ENCODE assay signal across 10 cellular contexts in genomic region chr16:2236362-2237075, GRCh38. TPM values are rescaled to one million over a fixed set of nuclear protein-coding genes. Genes with fewer than 3 reads are reported as not detected.
A peak's percentile ranks its signal among the peaks of the same experiment; 100 is the strongest.
DNase-seq lines count a peak whose midpoint lies in the region; ATAC-seq, FAIRE-seq and TF ChIP-seq lines count a peak whose summit lies in the region.
"Had no signal": no experiment of that assay in that cellular context is flagged by ENCODE, and none has a peak within 500 bp of the region (broad histone marks: within the 10 kb centered on the region; RNA-seq: fewer than 3 reads in every experiment).

A gene with protein sequence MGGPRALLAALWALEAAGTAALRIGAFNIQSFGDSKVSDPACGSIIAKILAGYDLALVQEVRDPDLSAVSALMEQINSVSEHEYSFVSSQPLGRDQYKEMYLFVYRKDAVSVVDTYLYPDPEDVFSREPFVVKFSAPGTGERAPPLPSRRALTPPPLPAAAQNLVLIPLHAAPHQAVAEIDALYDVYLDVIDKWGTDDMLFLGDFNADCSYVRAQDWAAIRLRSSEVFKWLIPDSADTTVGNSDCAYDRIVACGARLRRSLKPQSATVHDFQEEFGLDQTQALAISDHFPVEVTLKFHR (plus strand): TSS chr16:2236444. CDS start chr16:2236817, 373 bp downstream.

- no peak within 1 kb of the TSS for H3K4me2 ChIP-seq in Karpas-422 (ENCODE audit: low read depth, low read length, poor library complexity, severe bottlenecking)
- H3K4me2 ChIP-seq in endothelial cell of umbilical vein (ENCODE audit: insufficient read depth, low read length), result peak within 1 kb of the TSS; percentile 22
- H3K4me2 ChIP-seq in mesenchymal stem cell (ENCODE audit: low read length, poor library complexity, severe bottlenecking), result peak within 1 kb of the TSS; percentile 37

- H3K9me1 ChIP-seq in endothelial cell of umbilical vein (replicated peaks; ENCODE audit: control insufficient read depth, extremely low read depth, insufficient read depth, low read length), result no peaks in the 10 kb centered on the region

- H3K4me1 ChIP-seq in Karpas-422 (ENCODE audit: low read length) (no peaks in the 10 kb centered on the region), endothelial cell of umbilical vein (ENCODE audit: control insufficient read depth, extremely low read depth, insufficient read depth, low read length) (peaks cover 10% of the 10 kb centered on the region), mesenchymal stem cell (ENCODE audit: control insufficient read depth, insufficient read depth, low read depth, low read length) (peaks cover 20% of the 10 kb centered on the region)
- H3K4me1 ChIP-seq: HAP-1 had no signal

- H3K36me3 ChIP-seq in Karpas-422 (ENCODE audit: insufficient read depth, low read length) (no peaks in the 10 kb centered on the region; the same call in 1 of the 2 replicates), endothelial cell of umbilical vein (ENCODE audit: control insufficient read depth in 2 of 2, extremely low read depth in 1 of 2, insufficient read depth in 2 of 2, low read length in 2 of 2) (peaks cover 8 to 34% of the 10 kb centered on the region in 2 experiments), mesenchymal stem cell (ENCODE audit: control insufficient read depth in 1 of 2, insufficient read depth in 2 of 2, low read depth in 1 of 2, low read length in 2 of 2) (peaks cover 46 to 81% of the 10 kb centered on the region in 2 experiments)

- no peak for ATAC-seq in GM21528 (IDR thresholded peaks at IDR 0.05; ENCODE audit: low FRiP score, unreplicated experiment)
- no peak for ATAC-seq in HG02852 (IDR thresholded peaks at IDR 0.05; ENCODE audit: unreplicated experiment)

- H3K79me1 ChIP-seq in mesenchymal stem cell (replicated peaks; ENCODE audit: low read length, poor library complexity, severe bottlenecking), result peaks cover 10% of the 10 kb centered on the region

- peak within 1 kb of the TSS; percentile 9 for H2BK120ac ChIP-seq in mesenchymal stem cell (ENCODE audit: low read depth, low read length)

- intact Hi-C loops in endothelial cell of umbilical vein (cut with micrococcal nuclease), result no loop called here

- CTCF ChIA-PET in endothelial cell of umbilical vein (lab: Charles Lee), result interaction anchor here (0.9 to 2.4 kb wide), 2 partner anchors 15 to 265 kb away, joined by 3 to 11 read pairs; partner anchors contain the start of gene ECI1

- H3K4me3 ChIP-seq in AG09309 (ENCODE audit: control insufficient read depth, low read depth, low read length) (peak within 1 kb of the TSS; percentile 10), Karpas-422 (ENCODE audit: low read length) (no peak within 1 kb of the TSS), endothelial cell of umbilical vein (replicated peaks in 1 of 3; ENCODE audit: insufficient read depth in 1 of 3, low read depth in 1 of 3, low read length in 3 of 3) (peak within 1 kb of the TSS in 1 of 3 experiments; percentile 14), mesenchymal stem cell (ENCODE audit: insufficient read depth in 1 of 2, low read depth in 1 of 2, low read length in 2 of 2) (peak within 1 kb of the TSS; percentile 35 to 67)
- H3K4me3 ChIP-seq: HAP-1 had no signal

- no peaks in the 10 kb centered on the region for H3K9me2 ChIP-seq in Karpas-422 (replicated peaks; ENCODE audit: insufficient read depth, low read length)

- DNase-seq in AG09309 (ENCODE audit: low read depth) (no peak), Karpas-422 (peak; percentile 57), endothelial cell of umbilical vein (ENCODE audit: low read depth, low spot score) (peak; percentile 25), mesenchymal stem cell (peak; percentile 41), SIG-M5 treated with dmso at 0.1 percent for 504 hours (lab: John Stamatoyannopoulos, UW; ENCODE audit: unreplicated experiment) (no peak), NCI-H2029 (lab: John Stamatoyannopoulos, UW) (no peak)
- DNase-seq: SW 1271 had no signal

- H4K20me1 ChIP-seq in Karpas-422 (ENCODE audit: insufficient read depth, low read depth, low read length), result 0 out of 2 replicates have a peak, but pooled peaks cover 3% of the 10 kb centered on the region
- H4K20me1 ChIP-seq in endothelial cell of umbilical vein (replicated peaks; ENCODE audit: control insufficient read depth, extremely low read depth, insufficient read depth, low read length), result no peaks in the 10 kb centered on the region

- dilution Hi-C loops in endothelial cell of umbilical vein (cut with MboI; ENCODE audit: extremely low pct_ligation_motif_present, low sequenced_read_pairs), result no loop called here

- H3K14ac ChIP-seq in mesenchymal stem cell (ENCODE audit: low read length in 2 of 2), result peak within 1 kb of the TSS in 1 of 2 experiments; percentile 1

- H3K9me3 ChIP-seq in Karpas-422 (ENCODE audit: low read length), result no peaks in the 10 kb centered on the region
- H3K9me3 ChIP-seq in endothelial cell of umbilical vein (replicated peaks; ENCODE audit: control insufficient read depth, insufficient read depth, low read length), result no peaks in the 10 kb centered on the region
- no peaks in the 10 kb centered on the region for H3K9me3 ChIP-seq in mesenchymal stem cell (ENCODE audit: control insufficient read depth, low read length)
- H3K9me3 ChIP-seq: HAP-1 had no signal

- H3K27me3 ChIP-seq in Karpas-422 (ENCODE audit: low read length) (no peaks in the 10 kb centered on the region), endothelial cell of umbilical vein (ENCODE audit: control insufficient read depth in 2 of 2, insufficient read depth in 2 of 2, low read length in 2 of 2) (peaks cover 5 to 18% of the 10 kb centered on the region in 2 experiments), mesenchymal stem cell (ENCODE audit: control insufficient read depth in 1 of 2, insufficient read depth in 1 of 2, low read length in 2 of 2) (peaks cover 3 to 18% of the 10 kb centered on the region in 2 experiments)

- no peak for TF ChIP-seq CTCF in AG09309 (IDR thresholded peaks at IDR 0.05; ENCODE audit: control insufficient read depth, insufficient read depth, low read depth, low read length, missing control alignments)
- TF ChIP-seq CTCF in endothelial cell of umbilical vein (IDR thresholded peaks at IDR 0.05; ENCODE audit: extremely low read depth in 1 of 2, insufficient read depth in 1 of 2, low read depth in 1 of 2, low read length in 2 of 2), result no peak

- peak within 1 kb of the TSS; percentile 52 for H2BK15ac ChIP-seq in mesenchymal stem cell (ENCODE audit: low read depth, poor library complexity, severe bottlenecking)

- H3K9ac ChIP-seq in Karpas-422 (ENCODE audit: low read length) (no peak within 1 kb of the TSS), endothelial cell of umbilical vein (replicated peaks; ENCODE audit: extremely low read depth, insufficient read depth, low read length) (no peak within 1 kb of the TSS), mesenchymal stem cell (ENCODE audit: low read length) (peak within 1 kb of the TSS; percentile 43)

- H4K8ac ChIP-seq in mesenchymal stem cell (ENCODE audit: low read length), result peak within 1 kb of the TSS; percentile 38

- H2BK5ac ChIP-seq in mesenchymal stem cell (ENCODE audit: low read depth, low read length, poor library complexity, severe bottlenecking), result no peak within 1 kb of the TSS

- 9% methylated on average over 61 of the region's 61 CpGs for WGBS in mesenchymal stem cell

- no peak within 1 kb of the TSS for H2AK5ac ChIP-seq in mesenchymal stem cell (ENCODE audit: low read length, severe bottlenecking)

- no TSS peak for BruUV-seq in endothelial cell of umbilical vein (replicated peaks; lab: Mats Ljungman, UMichigan)

- H2BK12ac ChIP-seq in mesenchymal stem cell (ENCODE audit: low read length in 2 of 2), result peak within 1 kb of the TSS in 1 of 2 experiments; percentile 11

- H3K18ac ChIP-seq in mesenchymal stem cell (ENCODE audit: low read depth in 1 of 2, low read length in 2 of 2), result no peak within 1 kb of the TSS

- H3K27ac ChIP-seq in Karpas-422 (ENCODE audit: low read length) (no peak within 1 kb of the TSS), endothelial cell of umbilical vein (ENCODE audit: insufficient read depth, low read depth, low read length) (no peak within 1 kb of the TSS), mesenchymal stem cell (ENCODE audit: low read length, poor library complexity, severe bottlenecking) (no peak within 1 kb of the TSS)

- peak within 1 kb of the TSS; percentile 35 for H4K91ac ChIP-seq in mesenchymal stem cell (ENCODE audit: low read length)

- H3K4ac ChIP-seq in mesenchymal stem cell (ENCODE audit: low read depth in 1 of 2, low read length in 2 of 2), result no peak within 1 kb of the TSS

- H3K79me2 ChIP-seq in Karpas-422 (ENCODE audit: low read length) (no peaks in the 10 kb centered on the region), endothelial cell of umbilical vein (ENCODE audit: control insufficient read depth, insufficient read depth, low read length) (no peaks in the 10 kb centered on the region)

- no peak for TF ChIP-seq POLR2A in endothelial cell of umbilical vein (IDR thresholded peaks at IDR 0.05; ENCODE audit: low read depth, low read length)

- POLR2A ChIA-PET in endothelial cell of umbilical vein (lab: Charles Lee), result no interaction called here

- no peak for FAIRE-seq in endothelial cell of umbilical vein (lab: Jason Lieb, UNC)

- H3K23ac ChIP-seq in mesenchymal stem cell (ENCODE audit: low read length in 2 of 2), result peak within 1 kb of the TSS; percentile 30 to 40

- H2AFZ ChIP-seq in Karpas-422 (ENCODE audit: low read length) (no peak within 1 kb of the TSS), endothelial cell of umbilical vein (ENCODE audit: low read depth, low read length) (no peak within 1 kb of the TSS), mesenchymal stem cell (ENCODE audit: low read depth, low read length) (no peak within 1 kb of the TSS)

TF ChIP-seq in endothelial cell of umbilical vein, 7 proteins besides CTCF, POLR2A, EP300 and RAD21 (continues in another document):
- TF ChIP-seq GATA2 (IDR thresholded peaks at IDR 0.05; ENCODE audit: insufficient read depth, insufficient read length, low read depth, low read length) (no peak), POLR2AphosphoS5 (IDR thresholded peaks at IDR 0.05; ENCODE audit: insufficient read depth, low read depth, low read length) (no peak), MAX (IDR thresholded peaks at IDR 0.05; ENCODE audit: insufficient read depth, insufficient read length) (no peak)

RNA-seq across cellular contexts. Expression of the gene that starts here (rescaled TPM):
- total RNA-seq in Karpas-422 (2014; rRNA removed; shearing (Covaris generic); ENCODE audit: low replicate concordance), result 0.78 and 5.2 TPM in 2 replicates
- total RNA-seq in endothelial cell of umbilical vein, result 1.0 and 1.2 TPM in 2 replicates
- polyA plus RNA-seq in endothelial cell of umbilical vein, result 0.57 and 1.3 TPM in 2 replicates
- 0.17 and 0.34 TPM in 2 replicates for polyA plus RNA-seq in endothelial cell of umbilical vein (2011; cell fraction: cytosol; rRNA removed)
- 1.9 and 2.3 TPM in 2 replicates for polyA plus RNA-seq in endothelial cell of umbilical vein (2011; cell fraction: nucleus; rRNA removed)
- polyA plus RNA-seq in endothelial cell of umbilical vein (2012), result 0.13 and 0.37 TPM in 2 replicates
- polyA minus RNA-seq in endothelial cell of umbilical vein, result 0.34 and 1.1 TPM in 2 replicates
- not detected for polyA minus RNA-seq in endothelial cell of umbilical vein (2011; cell fraction: cytosol; rRNA and poly(A)+ RNA removed)
- 0.43 and 0.82 TPM in 2 replicates for polyA minus RNA-seq in endothelial cell of umbilical vein (2011; cell fraction: nucleus; rRNA and poly(A)+ RNA removed)
- polyA plus RNA-seq in mesenchymal stem cell (2013, experiment 1 of 2), result 0.23 TPM
- 0.21 TPM for polyA plus RNA-seq in mesenchymal stem cell (2013, experiment 2 of 2)

Comparison
In these comparisons a context has a peak if more than half of its experiments do, and no peak if none do; other contexts are left out.
1. DNase-seq: peak in Karpas-422 (single experiment), endothelial cell of umbilical vein (single experiment) and mesenchymal stem cell (single experiment); none in AG09309 (single experiment), SIG-M5 treated with dmso at 0.1 percent for 504 hours (single experiment) and NCI-H2029 (single experiment).